23 cellular contexts compared by ENCODE assay signal in genomic region chr7:105156731-105157130, GRCh38.
A peak's percentile ranks its signal among the peaks of the same experiment; 100 is the strongest.
DNase-seq lines count a peak whose midpoint lies in the region; ATAC-seq, FAIRE-seq and TF ChIP-seq lines count a peak whose summit lies in the region.
"Had no signal": no experiment of that assay in that cellular context is flagged by ENCODE, and none has a peak within 500 bp of the region (broad histone marks: within the 10 kb centered on the region; RNA-seq: fewer than 3 reads in every experiment).

No MANE protein-coding gene starts in this region.

- H3K9me3 ChIP-seq in breast epithelium (no peaks in the 10 kb centered on the region), pancreas (no peaks in the 10 kb centered on the region)
- H3K9me3 ChIP-seq: adrenal gland, heart left ventricle had no signal

- intact Hi-C loops in MCF 10A (cut with micrococcal nuclease): no loop called here
- intact Hi-C loops in breast epithelium (cut with DNase I; ENCODE audit: low total_unique reads): no loop called here
- intact Hi-C loops in pancreas (cut with DNase I): no loop called here

- H3K36me3 ChIP-seq in breast epithelium (no peaks in the 10 kb centered on the region), pancreas (peaks cover 0 to 4% (median 0%) of the 10 kb centered on the region in 3 donors)
- H3K36me3 ChIP-seq: adrenal gland had no signal

- DNase-seq in MCF 10A (ENCODE audit: unreplicated experiment): peak; percentile 76
- DNase-seq in breast epithelium (ENCODE audit: low spot score in 2 of 2): no peak
- DNase-seq in astrocyte of the cerebellum (ENCODE audit: low read depth): peak; percentile 9
- peak; percentile 67 for DNase-seq in fibroblast of the aortic adventitia (ENCODE audit: low read depth)
- DNase-seq in activated CD4-positive, CD25-positive, alpha-beta regulatory T cell (lab: John Stamatoyannopoulos, UW): no peak
- DNase-seq in NCI-H1930 (lab: John Stamatoyannopoulos, UW): no peak
- no peak for DNase-seq in pancreas
- DNase-seq: activated effector memory CD4-positive, alpha-beta T cell treated with Interleukin-2 at 50 U/mL for 16 hours; adrenal gland; cortex of kidney; heart left ventricle; MM.1S; NCI-H146; NCI-H2171; NCI-H524 treated with DMSO at 0.1 percent for 48 hours; nucleus accumbens; stimulated activated CD4-positive, alpha-beta T cell treated with anti-CD3 and anti-CD28 coated beads, Interleukin-2, amount 100 ng/mL, for 24 hours had no signal

- no peaks in the 10 kb centered on the region for H3K27me3 ChIP-seq in breast epithelium
- H3K27me3 ChIP-seq in pancreas: no peaks in the 10 kb centered on the region
- H3K27me3 ChIP-seq: adrenal gland, heart left ventricle had no signal

- POLR2A ChIA-PET in MCF 10A (lab: Yijun Ruan, JAX): interaction anchor here (1.0 to 1.9 kb wide), 2 partner anchors 61 to 112 kb away, joined by 4 to 6 read pairs; no protein-coding TSS in a partner anchor

- FAIRE-seq in pancreas (lab: Jason Lieb, UNC): no peak
- FAIRE-seq: GM12878, H54, urothelium cell line had no signal

- no peak for ATAC-seq in pancreas
- ATAC-seq: heart left ventricle had no signal

- no peaks in the 10 kb centered on the region for H3K27me3 Mint-ChIP-seq in MCF 10A (ENCODE audit: insufficient read depth, unreplicated experiment)
- H3K27me3 Mint-ChIP-seq: memory B cell had no signal

- no peaks in the 10 kb centered on the region for H3K9me3 Mint-ChIP-seq in MCF 10A (ENCODE audit: unreplicated experiment)
- H3K9me3 Mint-ChIP-seq: CD14-positive monocyte, memory B cell had no signal

- H3K4me3 ChIP-seq in breast epithelium (no peak overlapping the region), astrocyte of the cerebellum (ENCODE audit: low read depth, low read length) (no peak overlapping the region), fibroblast of the aortic adventitia (ENCODE audit: low read depth, low read length) (no peak overlapping the region), pancreas (no peak overlapping the region)
- H3K4me3 ChIP-seq: adrenal gland, GM12878, heart left ventricle, smooth muscle cell had no signal

- H3K4me1 Mint-ChIP-seq in MCF 10A (ENCODE audit: insufficient read depth, unreplicated experiment): peaks cover 8% of the 10 kb centered on the region

- H3K4me3 Mint-ChIP-seq in MCF 10A (ENCODE audit: unreplicated experiment): no peak overlapping the region
- H3K4me3 Mint-ChIP-seq: CD14-positive monocyte, memory B cell had no signal

- H3K27ac Mint-ChIP-seq in MCF 10A (ENCODE audit: low read depth, unreplicated experiment): no peak overlapping the region

- no TSS peak for BruUV-seq in MCF 10A (replicated peaks; lab: Mats Ljungman, UMichigan)

- H3K36me3 Mint-ChIP-seq in MCF 10A (ENCODE audit: insufficient read depth, unreplicated experiment): peaks cover 26% of the 10 kb centered on the region

- in situ Hi-C loops in astrocyte of the cerebellum (cut with HindIII; ENCODE audit: low sequenced_read_pairs): no loop called here

- 90 to 98% methylated on average over 2 of the region's 2 CpGs for WGBS in pancreas, 2 donors

- CTCF ChIA-PET in MCF 10A (lab: Yijun Ruan, JAX): interaction anchor here (0.6 kb wide), 1 partner anchor 114 kb away, joined by 3 read pairs; no protein-coding TSS in a partner anchor

- TF ChIP-seq CTCF in MCF 10A (IDR thresholded peaks at IDR 0.05; ENCODE audit: unreplicated experiment): no peak
- no peak for TF ChIP-seq CTCF in breast epithelium (IDR thresholded peaks at IDR 0.05)
- TF ChIP-seq CTCF in astrocyte of the cerebellum (IDR thresholded peaks at IDR 0.05; ENCODE audit: low read depth, low read length, missing control alignments): no peak
- TF ChIP-seq CTCF in fibroblast of the aortic adventitia (IDR thresholded peaks at IDR 0.05; ENCODE audit: insufficient read depth, low read length): no peak
- TF ChIP-seq CTCF in pancreas (IDR thresholded peaks at IDR 0.05): no peak

- no peak for TF ChIP-seq POLR2A in breast epithelium (IDR thresholded peaks at IDR 0.05)

- H3K27ac ChIP-seq in breast epithelium (no peak overlapping the region), pancreas (no peak overlapping the region)
- H3K27ac ChIP-seq: adrenal gland, heart left ventricle had no signal

- H3K4me1 ChIP-seq in breast epithelium: no peaks in the 10 kb centered on the region
- no peaks in the 10 kb centered on the region for H3K4me1 ChIP-seq in pancreas
- H3K4me1 ChIP-seq: adrenal gland had no signal

Comparison
In these comparisons a context has a peak if more than half of its experiments do, and no peak if none do; other contexts are left out.
1. DNase-seq: peak in MCF 10A (single experiment), astrocyte of the cerebellum (single experiment) and fibroblast of the aortic adventitia (single experiment); none in breast epithelium (0 of 2), activated CD4-positive, CD25-positive, alpha-beta regulatory T cell (0 of 4), NCI-H1930 (0 of 2) and pancreas (0 of 6).